1 cellular context compared by ENCODE assay signal in genomic region chr9:15144567-15145174, GRCh38.
TF ChIP-seq lines count a peak whose summit lies in the region.

No MANE protein-coding gene starts in this region.

TF ChIP-seq in HEK293, 187 proteins besides CTCF, POLR2A, EP300 and RAD21 (continued from another document):
- TF ChIP-seq ZBTB17 (tag by site-specific recombination; IDR thresholded peaks at IDR 0.05) (0 out of 2 replicates have a peak, but pooled peaks have one; percentile 19), ZNF558 (tag by site-specific recombination; IDR thresholded peaks at IDR 0.05) (0 out of 2 replicates have a peak, but pooled peaks have one; percentile 13), ZBTB21 (tag by site-specific recombination; IDR thresholded peaks at IDR 0.05) (0 out of 2 replicates have a peak, but pooled peaks have one; percentile 14), ZNF76 (tag by site-specific recombination; IDR thresholded peaks at IDR 0.05; ENCODE audit: borderline replicate concordance, low read depth) (no peak), ZNF660 (tag by site-specific recombination; IDR thresholded peaks at IDR 0.05) (0 out of 2 replicates have a peak, but pooled peaks have one; percentile 28), WT1 (tag by site-specific recombination; IDR thresholded peaks at IDR 0.05) (peak; percentile 87), OSR2 (tag by site-specific recombination; IDR thresholded peaks at IDR 0.05) (peak; percentile 41; the same call in 1 of the 2 replicates), ZNF398 (tag by site-specific recombination; IDR thresholded peaks at IDR 0.05) (0 out of 2 replicates have a peak, but pooled peaks have one; percentile 15), PATZ1 (tag by site-specific recombination; IDR thresholded peaks at IDR 0.05) (no peak; the same call in 1 of the 2 replicates), ZNF341 (tag by site-specific recombination; IDR thresholded peaks at IDR 0.05; ENCODE audit: low read depth) (no peak), ZFHX2 (tag by site-specific recombination; conservative IDR thresholded peaks at IDR 0.05) (0 out of 2 replicates have a peak, but pooled peaks have one; percentile 41), ZNF580 (tag by site-specific recombination; IDR thresholded peaks at IDR 0.05) (no peak), ZNF354C (tag by site-specific recombination; IDR thresholded peaks at IDR 0.05; ENCODE audit: borderline replicate concordance, low read depth) (no peak), ZNF16 (tag by site-specific recombination; IDR thresholded peaks at IDR 0.05; ENCODE audit: low read depth) (no peak), TSHZ1 (tag by site-specific recombination; IDR thresholded peaks at IDR 0.05; ENCODE audit: borderline replicate concordance) (no peak), EGR2 (tag by site-specific recombination; IDR thresholded peaks at IDR 0.05; ENCODE audit: low read depth) (peak; percentile 20; the same call in 1 of the 2 replicates)
